Comparison of ENCODE assay signal across 25 cellular contexts in the genomic region with DNA sequence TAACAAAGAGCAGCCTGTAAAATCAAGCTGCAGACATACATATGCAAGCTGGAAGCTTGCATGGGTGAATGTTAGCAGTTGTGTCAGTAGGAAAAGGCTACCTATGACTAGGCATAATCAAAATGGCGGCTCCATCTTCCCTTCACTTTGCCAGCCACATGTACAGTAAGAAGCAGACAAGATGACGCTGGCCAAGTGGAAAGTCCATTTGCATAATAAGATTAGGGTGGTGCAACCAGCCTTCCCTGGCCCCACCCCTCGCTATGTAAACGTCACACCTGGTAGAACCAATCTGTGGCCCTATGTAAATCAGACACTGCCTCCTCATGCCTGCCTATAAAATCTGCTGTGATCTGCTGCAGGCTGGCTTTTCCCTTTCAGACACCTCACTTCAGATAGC.
DNase-seq lines count a peak whose midpoint lies in the region; ATAC-seq, FAIRE-seq and TF ChIP-seq lines count a peak whose summit lies in the region.
"Had no signal": no experiment of that assay in that cellular context is flagged by ENCODE, and none has a peak within 500 bp of the region (broad histone marks: within the 10 kb centered on the region; RNA-seq: fewer than 3 reads in every experiment).

No MANE protein-coding gene starts in this region.

- H3K27ac ChIP-seq in 22Rv1, result peak overlapping the region; percentile 73
- no peak overlapping the region for H3K27ac ChIP-seq in aorta (ENCODE audit: low read depth in 1 of 2, low read length in 2 of 2)
- H3K27ac ChIP-seq: ovary, tibial nerve had no signal

- H3K9me3 ChIP-seq in aorta (ENCODE audit: control insufficient read depth, low read length), result peaks cover 2% of the 10 kb centered on the region
- H3K9me3 ChIP-seq: ovary, tibial nerve had no signal

- CTCF ChIA-PET in T-cell (lab: Charles Lee), result interaction anchor here in 1 of 2 donors (0.6 kb wide), 1 partner anchor 73 kb away, joined by 7 read pairs; no protein-coding TSS in a partner anchor

- POLR2A ChIA-PET in T-cell (lab: Charles Lee), result interaction anchor here in 1 of 2 donors (0.6 kb wide), 1 partner anchor 1164 kb away, joined by 8 read pairs; no protein-coding TSS in a partner anchor

- no peaks in the 10 kb centered on the region for H3K36me3 Mint-ChIP-seq in T-cell
- H3K36me3 Mint-ChIP-seq: activated naive CD4-positive, alpha-beta T cell treated with anti-CD3 and anti-CD28 coated beads, Interleukin-2, amount 50 U/mL, for 24 hours; natural killer cell had no signal

- FAIRE-seq in D721Med (lab: Jason Lieb, UNC), result no peak
- FAIRE-seq: astrocyte, frontal cortex, GM12878 had no signal

- H3K27ac Mint-ChIP-seq in T-cell, result no peak overlapping the region
- H3K27ac Mint-ChIP-seq: activated B cell treated with CpG ODN at 0.5 μM for 24 hours; activated naive CD4-positive, alpha-beta T cell treated with anti-CD3 and anti-CD28 coated beads, Interleukin-2, amount 50 U/mL, for 24 hours; H9; natural killer cell had no signal

- DNase-seq in Caki2 (ENCODE audit: low read depth), result peak; percentile 88
- peak; percentile 75 for DNase-seq in NCI-H1048 (lab: John Stamatoyannopoulos, UW)
- DNase-seq in RKO (ENCODE audit: low spot score), result peak; percentile 65
- no peak for DNase-seq in T-cell
- no peak for DNase-seq in aorta
- no peak for DNase-seq in activated CD4-positive, alpha-beta T cell treated with anti-CD3 and anti-CD28 coated beads, Interleukin-2, amount 50 U/mL, for 4 hours
- DNase-seq in D721Med (ENCODE audit: insufficient read length, low spot score), result no peak
- DNase-seq: activated B cell treated with CpG ODN at 0.5 μM for 24 hours; activated T-cell treated with anti-CD3 and anti-CD28 coated beads, Interleukin-2, amount 50 U/mL, for 48 hours; cerebellar nuclear complex; COR-L47; erythroblast; GF-D8; H9; kidney glomerular epithelial cell; natural killer cell; NCI-H2081; ovary; stimulated activated naive CD8-positive, alpha-beta T cell treated with anti-CD3 and anti-CD28 coated beads, Interleukin-15, Interleukin-2, amounts not matched to agents 100 U/mL and 50 U/mL, for 24 hours had no signal

- peaks cover 4% of the 10 kb centered on the region in 2 donors for H3K27me3 Mint-ChIP-seq in T-cell
- H3K27me3 Mint-ChIP-seq: activated naive CD4-positive, alpha-beta T cell treated with anti-CD3 and anti-CD28 coated beads, Interleukin-2, amount 50 U/mL, for 24 hours had no signal

- no peaks in the 10 kb centered on the region for H3K27me3 ChIP-seq in aorta (ENCODE audit: control insufficient read depth in 1 of 2, insufficient read depth in 2 of 2, low read length in 1 of 2)
- H3K27me3 ChIP-seq: ovary, tibial nerve had no signal

- in situ Hi-C loops in Caki2 (cut with HindIII; ENCODE audit: low pct_unique_long_range_greater_than_20kb, low sequenced_read_pairs), result no loop called here

- peaks cover 5% of the 10 kb centered on the region in 3 donors for H3K4me1 Mint-ChIP-seq in T-cell

- H3K36me3 ChIP-seq in aorta (ENCODE audit: control insufficient read depth in 1 of 2, insufficient read depth in 2 of 2, low read length in 1 of 2), result no peaks in the 10 kb centered on the region
- H3K36me3 ChIP-seq: ovary, tibial nerve had no signal

- no peaks in the 10 kb centered on the region for H3K9me3 Mint-ChIP-seq in T-cell
- H3K9me3 Mint-ChIP-seq: activated naive CD4-positive, alpha-beta T cell treated with anti-CD3 and anti-CD28 coated beads, Interleukin-2, amount 50 U/mL, for 24 hours; natural killer cell had no signal

- H3K4me3 ChIP-seq in aorta (ENCODE audit: low read length in 2 of 2), result no peak overlapping the region
- H3K4me3 ChIP-seq: GM12878, ovary, tibial nerve had no signal

- no peaks in the 10 kb centered on the region for H3K4me1 ChIP-seq in aorta (ENCODE audit: control insufficient read depth in 1 of 2, insufficient read depth in 2 of 2, low read length in 2 of 2)
- H3K4me1 ChIP-seq: tibial nerve had no signal

- TF ChIP-seq CTCF in 22Rv1 (IDR thresholded peaks at IDR 0.05) (no peak), D721Med (IDR thresholded peaks at IDR 0.05; ENCODE audit: insufficient read depth, missing control alignments) (no peak)

- intact Hi-C loops in aorta (cut with DNase I), result no loop called here

- no peak overlapping the region for H3K4me3 Mint-ChIP-seq in T-cell
- H3K4me3 Mint-ChIP-seq: activated B cell treated with CpG ODN at 0.5 μM for 24 hours; activated naive CD4-positive, alpha-beta T cell treated with anti-CD3 and anti-CD28 coated beads, Interleukin-2, amount 50 U/mL, for 24 hours; H9; natural killer cell had no signal

- WGBS in aorta, 2 donors, result 92 to 93% methylated on average over 4 of the region's 4 CpGs

- ATAC-seq in T-cell (replicated peaks in 1 of 4) (no peak), aorta (ENCODE audit: low FRiP score) (no peak)
- ATAC-seq: GM12878; stimulated activated naive CD8-positive, alpha-beta T cell treated with anti-CD3 and anti-CD28 coated beads, Interleukin-15, Interleukin-2, amounts not matched to agents 100 U/mL and 50 U/mL, for 24 hours had no signal

Comparison
In these comparisons a context has a peak if more than half of its experiments do, and no peak if none do; other contexts are left out.
1. DNase-seq: peak in Caki2 (single experiment), NCI-H1048 (single experiment) and RKO (single experiment); none in T-cell (0 of 34), aorta (0 of 2), activated CD4-positive, alpha-beta T cell treated with anti-CD3 and anti-CD28 coated beads, Interleukin-2, amount 50 U/mL, for 4 hours (0 of 2) and D721Med (single experiment).